8 cellular contexts compared by ENCODE assay signal in the genomic region with DNA sequence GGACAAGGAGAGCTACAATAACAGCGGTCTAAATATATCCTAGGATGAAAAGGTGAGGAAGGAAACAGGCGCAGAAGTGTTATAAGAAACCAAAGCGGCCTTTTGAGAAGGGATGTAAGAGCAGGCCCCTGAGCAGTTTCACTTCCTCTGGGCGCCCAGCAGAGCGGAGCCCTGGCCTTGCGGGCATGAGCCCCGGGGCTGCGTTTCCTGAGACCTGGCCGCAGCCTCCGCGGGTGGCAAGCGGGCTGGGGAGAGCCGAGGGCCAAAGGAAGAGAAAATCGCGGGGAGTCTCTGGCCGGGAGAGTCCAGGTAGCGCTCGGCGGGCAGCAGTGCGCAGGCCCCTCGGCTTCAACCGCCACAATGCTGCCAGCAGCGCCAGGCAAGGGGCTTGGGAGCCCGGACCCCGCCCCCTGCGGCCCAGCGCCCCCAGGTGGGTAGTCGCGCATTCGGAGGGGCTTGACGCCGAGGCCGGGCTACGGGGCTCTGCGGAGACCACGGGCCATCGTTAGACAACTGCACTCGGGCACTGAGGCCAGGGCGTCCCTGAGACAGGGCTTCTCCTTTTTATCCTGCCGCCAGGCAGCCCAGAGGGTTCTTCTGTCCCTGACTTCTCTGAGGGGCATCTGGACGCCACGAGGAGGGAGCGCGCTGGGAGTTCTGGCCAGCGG. TPM values are rescaled to one million over a fixed set of nuclear protein-coding genes. Genes with fewer than 3 reads are reported as not detected.
DNase-seq lines count a peak whose midpoint lies in the region; ATAC-seq, FAIRE-seq and TF ChIP-seq lines count a peak whose summit lies in the region.

A gene with protein sequence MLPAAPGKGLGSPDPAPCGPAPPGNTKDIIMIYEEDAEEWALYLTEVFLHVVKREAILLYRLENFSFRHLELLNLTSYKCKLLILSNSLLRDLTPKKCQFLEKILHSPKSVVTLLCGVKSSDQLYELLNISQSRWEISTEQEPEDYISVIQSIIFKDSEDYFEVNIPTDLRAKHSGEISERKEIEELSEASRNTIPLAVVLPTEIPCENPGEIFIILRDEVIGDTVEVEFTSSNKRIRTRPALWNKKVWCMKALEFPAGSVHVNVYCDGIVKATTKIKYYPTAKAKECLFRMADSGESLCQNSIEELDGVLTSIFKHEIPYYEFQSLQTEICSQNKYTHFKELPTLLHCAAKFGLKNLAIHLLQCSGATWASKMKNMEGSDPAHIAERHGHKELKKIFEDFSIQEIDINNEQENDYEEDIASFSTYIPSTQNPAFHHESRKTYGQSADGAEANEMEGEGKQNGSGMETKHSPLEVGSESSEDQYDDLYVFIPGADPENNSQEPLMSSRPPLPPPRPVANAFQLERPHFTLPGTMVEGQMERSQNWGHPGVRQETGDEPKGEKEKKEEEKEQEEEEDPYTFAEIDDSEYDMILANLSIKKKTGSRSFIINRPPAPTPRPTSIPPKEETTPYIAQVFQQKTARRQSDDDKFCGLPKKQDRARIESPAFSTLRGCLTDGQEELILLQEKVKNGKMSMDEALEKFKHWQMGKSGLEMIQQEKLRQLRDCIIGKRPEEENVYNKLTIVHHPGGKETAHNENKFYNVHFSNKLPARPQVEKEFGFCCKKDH (plus strand): TSS at position 210 of the 668 bp plus-strand sequence. CDS start 151 bp downstream, at position 361.

- no peaks in the 10 kb centered on the region for H3K36me3 ChIP-seq in CD8-positive, alpha-beta T cell (ENCODE audit: insufficient read depth, low read length)
- H3K36me3 ChIP-seq in GM12878 (ENCODE audit: control insufficient read depth in 2 of 2, insufficient read depth in 2 of 2, low read length in 1 of 2) (no peaks in the 10 kb centered on the region), iPS DF 6.9 (ENCODE audit: control insufficient read depth, insufficient read depth, low read length) (no peaks in the 10 kb centered on the region)

- peaks cover 6% of the 10 kb centered on the region for H3K4me1 ChIP-seq in CD8-positive, alpha-beta T cell (ENCODE audit: insufficient read depth, low read length)
- H3K4me1 ChIP-seq in GM12878 (ENCODE audit: control insufficient read depth, insufficient read depth, low read length) (peaks cover 9% of the 10 kb centered on the region), iPS DF 6.9 (ENCODE audit: control insufficient read depth, insufficient read depth, low read length) (no peaks in the 10 kb centered on the region)

- peak; percentile 18; the same call in 1 of the 2 replicates for TF ChIP-seq RAD21 in GM12878 (IDR thresholded peaks at IDR 0.05; ENCODE audit: insufficient read depth, low read depth, low read length)

- no peaks in the 10 kb centered on the region for H3K79me2 ChIP-seq in GM12878 (ENCODE audit: control insufficient read depth, insufficient read depth, low read length)

- peak within 1 kb of the TSS; percentile 41 for H2AFZ ChIP-seq in GM12878 (ENCODE audit: control insufficient read depth, low read depth, low read length)

- peaks cover 7% of the 10 kb centered on the region for H3K9me3 Mint-ChIP-seq in CD8-positive, alpha-beta T cell

- in situ Hi-C loops in GM12878 (cut with MboI) = no loop called here

- peaks cover 5% of the 10 kb centered on the region for H3K27me3 ChIP-seq in CD8-positive, alpha-beta T cell (ENCODE audit: insufficient read depth, low read length)
- H3K27me3 ChIP-seq in GM12878 (replicated peaks in 1 of 2; ENCODE audit: control insufficient read depth in 2 of 2, insufficient read depth in 2 of 2, low read length in 1 of 2) = peaks cover 0 to 3% of the 10 kb centered on the region in 2 experiments; a peak in 1 of 4 replicates
- H3K27me3 ChIP-seq in iPS DF 6.9 (ENCODE audit: control insufficient read depth, insufficient read depth, low read length) = no peaks in the 10 kb centered on the region

- H3K27ac ChIP-seq in CD8-positive, alpha-beta T cell (ENCODE audit: low read depth, low read length) = no peak within 1 kb of the TSS
- H3K27ac ChIP-seq in RWPE1 (peak within 1 kb of the TSS; percentile 28; the same call in 1 of the 2 replicates), GM12878 (ENCODE audit: control insufficient read depth, insufficient read depth) (no peak within 1 kb of the TSS), iPS DF 6.9 (ENCODE audit: low read length) (no peak within 1 kb of the TSS)

- H3K9me3 ChIP-seq in CD8-positive, alpha-beta T cell (ENCODE audit: low read length) = no peaks in the 10 kb centered on the region
- H3K9me3 ChIP-seq in GM12878 (replicated peaks; ENCODE audit: control insufficient read depth, insufficient read depth, low read length) (no peaks in the 10 kb centered on the region), iPS DF 6.9 (ENCODE audit: control insufficient read depth, insufficient read depth, low read length) (no peaks in the 10 kb centered on the region)

- peak within 1 kb of the TSS; percentile 79 for H3K4me3 Mint-ChIP-seq in CD8-positive, alpha-beta T cell

- no peak for TF ChIP-seq POLR2A in GM12878 (IDR thresholded peaks at IDR 0.05; ENCODE audit: low read depth, low read length)

- RAD21 ChIA-PET in GM12878 (lab: Charles Lee; ENCODE audit: unreplicated experiment) = no interaction called here

- TF ChIP-seq EP300 in GM12878 (IDR thresholded peaks at IDR 0.05; ENCODE audit: borderline replicate concordance in 1 of 2, control insufficient read depth in 1 of 2, low read depth in 2 of 2, low read length in 2 of 2) = peak; percentile 79 to 94

- FAIRE-seq in GM12878 (lab: Jason Lieb, UNC) = peak; percentile 82

- SMC1A ChIA-PET in GM12878 (lab: Charles Lee; ENCODE audit: uncharacterized antibody, unreplicated experiment) = no interaction called here

- under 1% methylated on average over 45 of the region's 45 CpGs for WGBS in GM12878 (ENCODE audit: insufficient coverage, insufficient replicate concordance, low lambda C conversion rate, missing lambda C conversion rate)
- no CpG with 5 or more reads among the region's 45 CpGs for WGBS in iPS DF 6.9 (ENCODE audit: insufficient coverage, insufficient read length)

- H3K4me3 ChIP-seq in CD8-positive, alpha-beta T cell (ENCODE audit: low read depth, low read length) = peak within 1 kb of the TSS; percentile 39
- peak within 1 kb of the TSS; percentile 59 for H3K4me3 ChIP-seq in GM12878
- H3K4me3 ChIP-seq in iPS DF 6.9 (ENCODE audit: low read length) = peak within 1 kb of the TSS; percentile 42; the same call in 1 of the 2 replicates

- peak in 6 of 7 experiments; percentile 3 to 55 (median 26) for DNase-seq in CD8-positive, alpha-beta T cell
- DNase-seq in RWPE1 (ENCODE audit: low spot score) (peak; percentile 26), GM12878 (ENCODE audit: low read depth, low spot score) (peak; percentile 43), iPS DF 6.9 (ENCODE audit: low read depth, low spot score) (peak; percentile 37), sciatic nerve (ENCODE audit: low spot score) (peak; percentile 61), NCI-H146 treated with DMSO at 0.1 percent for 48 hours (lab: John Stamatoyannopoulos, UW; ENCODE audit: unreplicated experiment) (no peak)

- H3K27ac Mint-ChIP-seq in CD8-positive, alpha-beta T cell = peak within 1 kb of the TSS; percentile 46

- H3K9ac ChIP-seq in GM12878 (ENCODE audit: control insufficient read depth, insufficient read depth, low read length) = 0 out of 2 replicates have a peak within 1 kb of the TSS, but pooled peaks have one; percentile 20

- POLR2A ChIA-PET in CD8-positive, alpha-beta T cell (lab: Charles Lee) = no interaction called here
- POLR2A ChIA-PET in RWPE1 (lab: Yijun Ruan, JAX; ENCODE audit: low non-redundant PET) = no interaction called here
- POLR2A ChIA-PET in GM12878 (lab: Charles Lee) = no interaction called here

- ATAC-seq in CD8-positive, alpha-beta T cell = peak; percentile 58
- ATAC-seq in GM19438 (IDR thresholded peaks at IDR 0.05; ENCODE audit: low read depth, unreplicated experiment) (peak; percentile 100), HG03469 (IDR thresholded peaks at IDR 0.05; ENCODE audit: unreplicated experiment) (peak; percentile 100), GM12878 (peak; percentile 100), sciatic nerve (peak; percentile 85)

- H3K4me2 ChIP-seq in GM12878 (ENCODE audit: control insufficient read depth, insufficient read depth) = peak within 1 kb of the TSS; percentile 87

- peaks cover 12% of the 10 kb centered on the region for H3K4me1 Mint-ChIP-seq in CD8-positive, alpha-beta T cell (ENCODE audit: low read depth)

- H4K20me1 ChIP-seq in GM12878 (ENCODE audit: control insufficient read depth, insufficient read depth) = no peaks in the 10 kb centered on the region

- H3K36me3 Mint-ChIP-seq in CD8-positive, alpha-beta T cell = no peaks in the 10 kb centered on the region

- TF ChIP-seq CTCF in CD8-positive, alpha-beta T cell (IDR thresholded peaks at IDR 0.05) = no peak
- 0 out of 2 replicates have a peak, but pooled peaks have one; percentile 26 for TF ChIP-seq CTCF in RWPE1 (conservative IDR thresholded peaks at IDR 0.05; ENCODE audit: low read depth)
- TF ChIP-seq CTCF in GM12878 (IDR thresholded peaks at IDR 0.05 in 2 of 3, conservative IDR thresholded peaks at IDR 0.05 in 1 of 3; ENCODE audit: control insufficient read depth in 2 of 3, extremely low read depth in 1 of 3, insufficient read depth in 1 of 3, low read depth in 3 of 3, low read length in 3 of 3) = 0 out of 6 replicates have a peak, but pooled peaks of 1 of the 3 experiments have one; percentile 0

- intact Hi-C loops in CD8-positive, alpha-beta T cell (cut with DNase I, micrococcal nuclease) = no loop called here
- intact Hi-C loops in GM12878 (cut with micrococcal nuclease; ENCODE audit: unreplicated experiment) = loop anchor here (2.0 kb wide), 1 partner anchor 16 kb away; no protein-coding TSS in a partner anchor
- intact Hi-C loops in sciatic nerve (cut with DNase I) = no loop called here

- CTCF ChIA-PET in CD8-positive, alpha-beta T cell (lab: Charles Lee) = no interaction called here
- CTCF ChIA-PET in RWPE1 (lab: Yijun Ruan, JAX) = no interaction called here
- CTCF ChIA-PET in GM12878 (lab: Yijun Ruan, JAX) = no interaction called here

- BruUV-seq in GM12878 (replicated peaks; lab: Mats Ljungman, UMichigan) = no TSS peak

- peaks cover 14% of the 10 kb centered on the region for H3K27me3 Mint-ChIP-seq in CD8-positive, alpha-beta T cell (ENCODE audit: low read depth)

RNA-seq across cellular contexts. Expression of the gene that starts here (rescaled TPM):
- 1 to 10 TPM; 1.1 to 1.9 TPM for total RNA-seq in CD8-positive, alpha-beta T cell
- total RNA-seq in GM12878 (2013; cell fraction: nucleolus; rRNA removed) = 1.9 and 2.2 TPM in 2 replicates
- total RNA-seq in GM12878 (2014; rRNA removed) (0.17 and 0.44 TPM in 2 replicates), GM12878 (2014; rRNA removed; fragmentation: Illumina TruSeq; extraction: Trizol) (0.32 and 0.40 TPM in 2 replicates), GM12878 (2021) (0.37 and 0.44 TPM in 2 replicates), sciatic nerve (5.3 TPM)
- 0.42 TPM for polyA plus RNA-seq in GM12878 (2011; ENCODE audit: low read depth)
- polyA plus RNA-seq in GM12878 (2011; rRNA removed) (2.1 and 2.5 TPM in 2 replicates), GM12878 (2014; fragmentation: Illumina TruSeq; extraction: Trizol) (0.44 and 0.78 TPM in 2 replicates), GM12878 (2014; fragmentation: Nextera tagmentation; extraction: Ambion mirVana) (under 1 TPM; 0.22 to 0.35 TPM), GM12878 (2014; rRNA removed) (0.13 and 0.44 TPM in 2 replicates), GM12878 (2016; fragmentation: Nextera tagmentation; extraction: Ambion mirVana) (under 1 TPM; 0.50 to 0.84 TPM)
- polyA plus RNA-seq in GM12878 (2011; cell fraction: cytosol; rRNA removed) = 0.58 and 1.4 TPM in 2 replicates
- polyA plus RNA-seq in GM12878 (2011; cell fraction: nucleus; rRNA removed) = 2.2 and 3.1 TPM in 2 replicates
- 0.67 and 0.80 TPM in 2 replicates for polyA plus RNA-seq in GM12878 (2012)
- polyA minus RNA-seq in GM12878 (2011; rRNA and poly(A)+ RNA removed) = 0.21 and 1.2 TPM in 2 replicates
- 1.2 TPM in 1 of 2 replicates, not detected in the other for polyA minus RNA-seq in GM12878 (2011; cell fraction: cytosol; rRNA and poly(A)+ RNA removed)
- polyA minus RNA-seq in GM12878 (2011; cell fraction: nucleus; rRNA and poly(A)+ RNA removed) = 1.3 and 3.0 TPM in 2 replicates
